Comparison of ENCODE assay signal across 9 cellular contexts in genomic region chr18:31206787-31207381, GRCh38. TPM values are rescaled to one million over a fixed set of nuclear protein-coding genes. Genes with fewer than 3 reads are reported as not detected.
DNase-seq lines count a peak whose midpoint lies in the region; ATAC-seq and TF ChIP-seq lines count a peak whose summit lies in the region.
"Had no signal": no experiment of that assay in that cellular context is flagged by ENCODE, and none has a peak within 500 bp of the region (broad histone marks: within the 10 kb centered on the region; RNA-seq: fewer than 3 reads in every experiment).

No MANE protein-coding gene starts in this region.

- peak; percentile 45 for TF ChIP-seq CTCF in epithelial cell of esophagus (IDR thresholded peaks at IDR 0.05; ENCODE audit: insufficient read depth, low read depth, low read length, missing control alignments)
- TF ChIP-seq CTCF in osteoblast (IDR thresholded peaks at IDR 0.05; ENCODE audit: extremely low read depth, low read depth, low read length): no peak

- H4K20me1 ChIP-seq in osteoblast (ENCODE audit: insufficient read depth, low read length): no peaks in the 10 kb centered on the region
- H4K20me1 ChIP-seq: BLaER1 had no signal

- no peaks in the 10 kb centered on the region for H3K36me3 ChIP-seq in osteoblast (ENCODE audit: insufficient read depth, low read length)
- H3K36me3 ChIP-seq: BLaER1 had no signal

- peak overlapping the region; percentile 1 for H3K4me2 ChIP-seq in osteoblast (ENCODE audit: insufficient read depth, low read length)
- H3K4me2 ChIP-seq: BLaER1 had no signal

- no peak overlapping the region for H3K27ac ChIP-seq in osteoblast (ENCODE audit: low read depth, low read length)
- H3K27ac ChIP-seq: BLaER1 had no signal

- peak; percentile 2 for DNase-seq in stimulated activated CD4-positive, alpha-beta T cell treated with anti-CD3 and anti-CD28 coated beads, Interleukin-15, amount 100 ng/mL, for 24 hours
- no peak for DNase-seq in stimulated activated CD4-positive, alpha-beta T cell treated with anti-CD3 and anti-CD28 coated beads, Interleukin-4, amount 100 ng/mL, for 4 hours
- DNase-seq in NCI-H748 (lab: John Stamatoyannopoulos, UW; ENCODE audit: unreplicated experiment): peak; percentile 64
- peak; percentile 97 for DNase-seq in epithelial cell of esophagus (ENCODE audit: low read depth)
- DNase-seq in osteoblast (ENCODE audit: insufficient read length, low spot score, missing footprints): peak; percentile 57
- DNase-seq in NCI-H345 treated with DMSO at 0.1 percent for 48 hours (lab: John Stamatoyannopoulos, UW; ENCODE audit: unreplicated experiment): no peak
- no peak for DNase-seq in stimulated activated CD4-positive, alpha-beta T cell treated with anti-CD3 and anti-CD28 coated beads, Interleukin-2, amount 100 ng/mL, for 48 hours

- H3K4me3 ChIP-seq in epithelial cell of esophagus (ENCODE audit: low read length) (peak overlapping the region; percentile 71), osteoblast (ENCODE audit: insufficient read depth, low read length) (no peak overlapping the region)
- H3K4me3 ChIP-seq: BLaER1 had no signal

- H2AFZ ChIP-seq in osteoblast (ENCODE audit: low read length): peak overlapping the region; percentile 39

- ATAC-seq in HG03045 (IDR thresholded peaks at IDR 0.05; ENCODE audit: unreplicated experiment): peak; percentile 87

- no peaks in the 10 kb centered on the region for H3K79me2 ChIP-seq in osteoblast (ENCODE audit: insufficient read depth, low read length)

- H3K27me3 ChIP-seq in osteoblast (ENCODE audit: insufficient read depth, low read length): no peaks in the 10 kb centered on the region
- H3K27me3 ChIP-seq: BLaER1 had no signal

- H3K4me1 ChIP-seq in osteoblast (ENCODE audit: insufficient read depth, low read length): no peaks in the 10 kb centered on the region

- H3K9me3 ChIP-seq in osteoblast (ENCODE audit: low read depth, low read length): no peaks in the 10 kb centered on the region
- H3K9me3 ChIP-seq: BLaER1 had no signal

RNA-seq across cellular contexts. Expression of gene DSC1, which starts 44.2 kb away (rescaled TPM):
- not detected in 2 replicates for total RNA-seq in osteoblast

Comparison
In these comparisons a context has a peak if more than half of its experiments do, and no peak if none do; other contexts are left out.
1. DNase-seq: peak in stimulated activated CD4-positive, alpha-beta T cell treated with anti-CD3 and anti-CD28 coated beads, Interleukin-15, amount 100 ng/mL, for 24 hours (single experiment), NCI-H748 (single experiment), epithelial cell of esophagus (single experiment) and osteoblast (single experiment); none in stimulated activated CD4-positive, alpha-beta T cell treated with anti-CD3 and anti-CD28 coated beads, Interleukin-4, amount 100 ng/mL, for 4 hours (0 of 2), NCI-H345 treated with DMSO at 0.1 percent for 48 hours (single experiment) and stimulated activated CD4-positive, alpha-beta T cell treated with anti-CD3 and anti-CD28 coated beads, Interleukin-2, amount 100 ng/mL, for 48 hours (0 of 2).